3 cellular contexts compared by ENCODE assay signal in the genomic region with DNA sequence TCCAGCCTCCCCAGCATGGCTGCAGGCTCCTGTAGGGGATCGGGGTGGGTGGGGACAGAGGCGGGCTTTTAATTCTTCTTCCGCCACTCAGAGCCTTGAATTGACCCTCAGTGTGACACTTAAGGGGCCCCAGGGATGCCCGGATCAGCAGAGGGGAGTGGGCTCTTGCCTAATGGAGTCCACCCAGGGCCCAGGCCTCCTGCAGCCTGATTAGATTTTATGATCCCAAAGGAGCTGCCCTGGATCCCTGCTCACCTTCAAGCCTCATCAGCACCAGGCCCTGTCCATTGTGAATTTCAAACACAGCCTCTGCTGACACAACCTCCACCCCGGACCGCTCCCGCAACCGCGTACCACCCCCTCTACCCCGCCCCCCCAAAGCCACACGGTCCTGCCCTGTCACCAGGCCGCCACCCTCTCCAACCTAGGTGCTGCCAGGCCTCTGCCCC.
A peak's percentile ranks its signal among the peaks of the same experiment; 100 is the strongest.
TF ChIP-seq lines count a peak whose summit lies in the region.

No MANE protein-coding gene starts in this region.

TF ChIP-seq in SK-N-SH, 30 proteins besides CTCF, POLR2A, EP300 and RAD21 (continued from another document and continues in another):
- TF ChIP-seq PBX3 (IDR thresholded peaks at IDR 0.05) = no peak
- TF ChIP-seq FOXM1 (IDR thresholded peaks at IDR 0.05; ENCODE audit: low read depth) = no peak
- TF ChIP-seq POLR2AphosphoS5 (IDR thresholded peaks at IDR 0.05; ENCODE audit: low read depth, low read length) = no peak
- no peak for TF ChIP-seq RXRA (IDR thresholded peaks at IDR 0.05; ENCODE audit: borderline replicate concordance, low read depth)
- TF ChIP-seq GATA2 (CRISPR knock-in tag; IDR thresholded peaks at IDR 0.05) = no peak
- TF ChIP-seq TCF12 (IDR thresholded peaks at IDR 0.05) = no peak
- no peak for TF ChIP-seq NRF1 (IDR thresholded peaks at IDR 0.05; ENCODE audit: low read depth, low read length)
- TF ChIP-seq ELF1 (IDR thresholded peaks at IDR 0.05) = no peak
- TF ChIP-seq RFX5 (IDR thresholded peaks at IDR 0.05; ENCODE audit: low read length) = no peak
- no peak for TF ChIP-seq MEF2A (IDR thresholded peaks at IDR 0.05; ENCODE audit: borderline replicate concordance, low read depth)
- TF ChIP-seq, protein P1, sequence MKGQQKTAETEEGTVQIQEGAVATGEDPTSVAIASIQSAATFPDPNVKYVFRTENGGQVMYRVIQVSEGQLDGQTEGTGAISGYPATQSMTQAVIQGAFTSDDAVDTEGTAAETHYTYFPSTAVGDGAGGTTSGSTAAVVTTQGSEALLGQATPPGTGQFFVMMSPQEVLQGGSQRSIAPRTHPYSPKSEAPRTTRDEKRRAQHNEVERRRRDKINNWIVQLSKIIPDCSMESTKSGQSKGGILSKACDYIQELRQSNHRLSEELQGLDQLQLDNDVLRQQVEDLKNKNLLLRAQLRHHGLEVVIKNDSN (IDR thresholded peaks at IDR 0.05; ENCODE audit: borderline replicate concordance, low read depth) = no peak
- TF ChIP-seq IRF3 (IDR thresholded peaks at IDR 0.05; ENCODE audit: low read depth, low read length) = no peak
- TF ChIP-seq MXI1 (IDR thresholded peaks at IDR 0.05; ENCODE audit: low read depth, low read length) = no peak

TF ChIP-seq in SK-N-SH treated with all-trans-retinoic acid at 6 μM for 48 hours, 23 proteins besides CTCF, POLR2A, EP300 and RAD21 (continued from another document):
- no peak for TF ChIP-seq CSRNP3 (CRISPR knock-in tag; IDR thresholded peaks at IDR 0.05)
- no peak for TF ChIP-seq TCF4 (CRISPR knock-in tag; IDR thresholded peaks at IDR 0.05; ENCODE audit: borderline replicate concordance)
- no peak for TF ChIP-seq ARNTL (CRISPR knock-in tag; IDR thresholded peaks at IDR 0.05; ENCODE audit: borderline replicate concordance, low read depth)
- no peak for TF ChIP-seq ZNF70 (CRISPR knock-in tag; IDR thresholded peaks at IDR 0.05)
- no peak for TF ChIP-seq ZNF565 (CRISPR knock-in tag; conservative IDR thresholded peaks at IDR 0.05; ENCODE audit: low read depth)
- no peak for TF ChIP-seq ZFP3 (CRISPR knock-in tag; IDR thresholded peaks at IDR 0.05)
- TF ChIP-seq CREB5 (CRISPR knock-in tag; IDR thresholded peaks at IDR 0.05; ENCODE audit: low read depth) = no peak
- no peak for TF ChIP-seq OSR1 (CRISPR knock-in tag; IDR thresholded peaks at IDR 0.05)
- no peak for TF ChIP-seq ESRRG (CRISPR knock-in tag; IDR thresholded peaks at IDR 0.05)
- no peak for TF ChIP-seq ZC3H10 (CRISPR knock-in tag; IDR thresholded peaks at IDR 0.05)
- no peak for TF ChIP-seq ZFP30 (CRISPR knock-in tag; IDR thresholded peaks at IDR 0.05)
- TF ChIP-seq BACH2 (CRISPR knock-in tag; IDR thresholded peaks at IDR 0.05; ENCODE audit: borderline replicate concordance) = no peak

TF ChIP-seq in HEK293, 187 proteins besides CTCF, POLR2A, EP300 and RAD21 (continued from another document):
- TF ChIP-seq, protein P2, sequence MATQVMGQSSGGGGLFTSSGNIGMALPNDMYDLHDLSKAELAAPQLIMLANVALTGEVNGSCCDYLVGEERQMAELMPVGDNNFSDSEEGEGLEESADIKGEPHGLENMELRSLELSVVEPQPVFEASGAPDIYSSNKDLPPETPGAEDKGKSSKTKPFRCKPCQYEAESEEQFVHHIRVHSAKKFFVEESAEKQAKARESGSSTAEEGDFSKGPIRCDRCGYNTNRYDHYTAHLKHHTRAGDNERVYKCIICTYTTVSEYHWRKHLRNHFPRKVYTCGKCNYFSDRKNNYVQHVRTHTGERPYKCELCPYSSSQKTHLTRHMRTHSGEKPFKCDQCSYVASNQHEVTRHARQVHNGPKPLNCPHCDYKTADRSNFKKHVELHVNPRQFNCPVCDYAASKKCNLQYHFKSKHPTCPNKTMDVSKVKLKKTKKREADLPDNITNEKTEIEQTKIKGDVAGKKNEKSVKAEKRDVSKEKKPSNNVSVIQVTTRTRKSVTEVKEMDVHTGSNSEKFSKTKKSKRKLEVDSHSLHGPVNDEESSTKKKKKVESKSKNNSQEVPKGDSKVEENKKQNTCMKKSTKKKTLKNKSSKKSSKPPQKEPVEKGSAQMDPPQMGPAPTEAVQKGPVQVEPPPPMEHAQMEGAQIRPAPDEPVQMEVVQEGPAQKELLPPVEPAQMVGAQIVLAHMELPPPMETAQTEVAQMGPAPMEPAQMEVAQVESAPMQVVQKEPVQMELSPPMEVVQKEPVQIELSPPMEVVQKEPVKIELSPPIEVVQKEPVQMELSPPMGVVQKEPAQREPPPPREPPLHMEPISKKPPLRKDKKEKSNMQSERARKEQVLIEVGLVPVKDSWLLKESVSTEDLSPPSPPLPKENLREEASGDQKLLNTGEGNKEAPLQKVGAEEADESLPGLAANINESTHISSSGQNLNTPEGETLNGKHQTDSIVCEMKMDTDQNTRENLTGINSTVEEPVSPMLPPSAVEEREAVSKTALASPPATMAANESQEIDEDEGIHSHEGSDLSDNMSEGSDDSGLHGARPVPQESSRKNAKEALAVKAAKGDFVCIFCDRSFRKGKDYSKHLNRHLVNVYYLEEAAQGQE (tag by site-specific recombination; IDR thresholded peaks at IDR 0.05) = peak; percentile 40; the same call in 1 of the 2 replicates
TF ChIP-seq in HEK293: peak in this region for 3.
